Comparison of ENCODE assay signal across 31 cellular contexts in genomic region chr9:136426787-136427186, GRCh38.
"Had no signal": no experiment of that assay in that cellular context is flagged by ENCODE, and none has a peak within 500 bp of the region (broad histone marks: within the 10 kb centered on the region; RNA-seq: fewer than 3 reads in every experiment).

No MANE protein-coding gene starts in this region.

- H3K79me2 ChIP-seq: hepatocyte had no signal

- H3K27me3 ChIP-seq: adrenal gland, brain microvascular endothelial cell, esophagus squamous epithelium, gastrocnemius medialis, hepatocyte, neural progenitor cell, transverse colon had no signal

- H3K9me3 Mint-ChIP-seq: activated CD4-positive, alpha-beta memory T cell treated with anti-CD3 and anti-CD28 coated beads for 36 hours; activated CD4-positive, alpha-beta T cell treated with anti-CD3 and anti-CD28 coated beads, Interleukin-2, amount 10 ng/mL, durations not matched to agents 24 days and 14 days; activated naive CD8-positive, alpha-beta T cell treated with anti-CD3 and anti-CD28 coated beads for 36 hours; activated T-cell treated with anti-CD3 and anti-CD28 coated beads, Interleukin-2, amount 50 U/mL, for 72 hours; memory B cell; naive thymus-derived CD4-positive, alpha-beta T cell; neural progenitor cell; stimulated activated naive B cell treated with anti-CD40 and anti-IgM and Interleukin-4, amounts not matched to agents 10 μg/mL and 1 μg/mL and 100 μg/mL, for 72 hours had no signal

- H3K4me1 ChIP-seq: adrenal gland, esophagus squamous epithelium, gastrocnemius medialis, neural progenitor cell, transverse colon had no signal

- ATAC-seq: activated T-cell treated with anti-CD3 and anti-CD28 coated beads, Interleukin-2, amount 50 U/mL, for 72 hours; gastrocnemius medialis; left colon; naive thymus-derived CD4-positive, alpha-beta T cell; right cardiac atrium; stimulated activated naive B cell treated with anti-CD40 and anti-IgM and Interleukin-4, amounts not matched to agents 10 μg/mL and 1 μg/mL and 100 μg/mL, for 72 hours; T-helper 17 cell had no signal

- H3K4me3 ChIP-seq: adrenal gland, esophagus squamous epithelium, gastrocnemius medialis, hepatocyte, neural progenitor cell, transverse colon had no signal

- H3K4me1 Mint-ChIP-seq: activated naive CD8-positive, alpha-beta T cell treated with anti-CD3 and anti-CD28 coated beads for 36 hours; memory B cell; neural progenitor cell had no signal

- H3K9ac ChIP-seq: neural progenitor cell had no signal

- FAIRE-seq: kidney, urothelium cell line had no signal

- DNase-seq: activated CD4-positive, alpha-beta memory T cell treated with anti-CD3 and anti-CD28 coated beads for 36 hours; activated CD4-positive, alpha-beta T cell treated with anti-CD3 and anti-CD28 coated beads, Interleukin-2, amount 10 ng/mL, durations not matched to agents 24 days and 14 days; activated CD4-positive, CD25-positive, alpha-beta regulatory T cell treated with anti-CD3 and anti-CD28 coated beads, Interleukin-2, amount 50 U/mL, for 72 hours; activated naive CD4-positive, alpha-beta T cell; activated naive CD8-positive, alpha-beta T cell treated with anti-CD3 and anti-CD28 coated beads for 36 hours; activated T-cell treated with anti-CD3 and anti-CD28 coated beads, Interleukin-2, amount 50 U/mL, for 72 hours; adrenal gland; aorta; brain microvascular endothelial cell; cortex of kidney; esophagus squamous epithelium; gastrocnemius medialis; glutamatergic neuron; kidney; left colon; midbrain; naive thymus-derived CD4-positive, alpha-beta T cell; occipital lobe; right cardiac atrium; stimulated activated CD4-positive, alpha-beta T cell treated with anti-CD3 and anti-CD28 coated beads, Interleukin-15, amount 100 ng/mL, for 24 hours; stimulated activated CD4-positive, alpha-beta T cell treated with anti-CD3 and anti-CD28 coated beads, Interleukin-2, amount 100 ng/mL, for 24 hours; stimulated activated naive B cell treated with anti-CD40 and anti-IgM and Interleukin-4, amounts not matched to agents 10 μg/mL and 1 μg/mL and 100 μg/mL, for 72 hours; T-helper 17 cell; T1000; transverse colon; WERI-Rb-1 had no signal

- H3K36me3 ChIP-seq: neural progenitor cell had no signal

- H3K4me2 ChIP-seq: hepatocyte, neural progenitor cell had no signal

- H3K9me3 ChIP-seq: adrenal gland, esophagus squamous epithelium, gastrocnemius medialis, transverse colon had no signal

- H3K27ac Mint-ChIP-seq: activated CD4-positive, alpha-beta memory T cell treated with anti-CD3 and anti-CD28 coated beads for 36 hours; activated CD4-positive, alpha-beta T cell treated with anti-CD3 and anti-CD28 coated beads, Interleukin-2, amount 10 ng/mL, durations not matched to agents 24 days and 14 days; activated naive CD8-positive, alpha-beta T cell treated with anti-CD3 and anti-CD28 coated beads for 36 hours; activated T-cell treated with anti-CD3 and anti-CD28 coated beads, Interleukin-2, amount 50 U/mL, for 72 hours; memory B cell; neural progenitor cell; T-helper 17 cell had no signal

- H3K27me3 Mint-ChIP-seq: activated CD4-positive, alpha-beta memory T cell treated with anti-CD3 and anti-CD28 coated beads for 36 hours; activated CD4-positive, alpha-beta T cell treated with anti-CD3 and anti-CD28 coated beads, Interleukin-2, amount 10 ng/mL, durations not matched to agents 24 days and 14 days; activated naive CD8-positive, alpha-beta T cell treated with anti-CD3 and anti-CD28 coated beads for 36 hours; memory B cell; naive thymus-derived CD4-positive, alpha-beta T cell; stimulated activated naive B cell treated with anti-CD40 and anti-IgM and Interleukin-4, amounts not matched to agents 10 μg/mL and 1 μg/mL and 100 μg/mL, for 72 hours; T-helper 17 cell had no signal

- H3K4me3 Mint-ChIP-seq: activated CD4-positive, alpha-beta memory T cell treated with anti-CD3 and anti-CD28 coated beads for 36 hours; activated CD4-positive, alpha-beta T cell treated with anti-CD3 and anti-CD28 coated beads, Interleukin-2, amount 10 ng/mL, durations not matched to agents 24 days and 14 days; activated naive CD8-positive, alpha-beta T cell treated with anti-CD3 and anti-CD28 coated beads for 36 hours; activated T-cell treated with anti-CD3 and anti-CD28 coated beads, Interleukin-2, amount 50 U/mL, for 72 hours; memory B cell; naive thymus-derived CD4-positive, alpha-beta T cell; neural progenitor cell; stimulated activated naive B cell treated with anti-CD40 and anti-IgM and Interleukin-4, amounts not matched to agents 10 μg/mL and 1 μg/mL and 100 μg/mL, for 72 hours; T-helper 17 cell had no signal

- H3K27ac ChIP-seq: adrenal gland, brain microvascular endothelial cell, epithelial cell of prostate, esophagus squamous epithelium, gastrocnemius medialis, hepatocyte, neural progenitor cell, transverse colon, WERI-Rb-1 had no signal

- H2AFZ ChIP-seq: hepatocyte, neural progenitor cell had no signal
